In genomic region chr4:184939978-184940377, GRCh38 we compare ENCODE assay signal across 25 cellular contexts.
"Had no signal": no experiment of that assay in that cellular context is flagged by ENCODE, and none has a peak within 500 bp of the region (broad histone marks: within the 10 kb centered on the region; RNA-seq: fewer than 3 reads in every experiment).

No MANE protein-coding gene starts in this region.

- H3K27ac ChIP-seq: body of pancreas, colonic mucosa, esophagus muscularis mucosa, foreskin keratinocyte, gastroesophageal sphincter, heart right ventricle had no signal

- H3K27me3 ChIP-seq: body of pancreas, colonic mucosa, gastroesophageal sphincter had no signal

- H3K36me3 ChIP-seq: colonic mucosa, esophagus muscularis mucosa, gastroesophageal sphincter, heart right ventricle had no signal

- H3K4me3 ChIP-seq: body of pancreas, colonic mucosa, esophagus muscularis mucosa, gastroesophageal sphincter, heart right ventricle had no signal

- ATAC-seq: activated CD4-positive, CD25-positive, alpha-beta regulatory T cell treated with anti-CD3 and anti-CD28 coated beads, Interleukin-2, amount 50 U/mL, for 24 hours; activated CD8-positive, alpha-beta T cell treated with anti-CD3 and anti-CD28 coated beads for 36 hours; activated T-cell treated with anti-CD3 and anti-CD28 coated beads, Interleukin-2, amount 50 U/mL, for 4 hours; activated T-helper 17 cell treated with anti-CD3 and anti-CD28 coated beads, Interleukin-2, amount 50 U/mL, for 72 hours; body of pancreas; foreskin keratinocyte; gastroesophageal sphincter; heart right ventricle had no signal

- DNase-seq: activated B cell treated with CpG ODN at 0.5 μM for 24 hours; activated CD4-positive, alpha-beta T cell treated with anti-CD3 and anti-CD28 coated beads for 48 hours; activated CD4-positive, alpha-beta T cell treated with anti-CD3 and anti-CD28 coated beads, Interleukin-2, amount 50 U/mL, for 1 hour; activated CD4-positive, alpha-beta T cell treated with anti-CD3 and anti-CD28 coated beads, Interleukin-2, amount 50 U/mL, for 48 hours; activated CD8-positive, alpha-beta memory T cell treated with anti-CD3 and anti-CD28 coated beads for 24 hours; activated CD8-positive, alpha-beta T cell treated with anti-CD3 and anti-CD28 coated beads for 36 hours; activated effector memory CD4-positive, alpha-beta T cell treated with Interleukin-2 at 50 U/mL for 16 hours; activated gamma-delta T cell treated with Interleukin-2 at 50 U/mL for 16 hours; activated naive CD4-positive, alpha-beta T cell treated with anti-CD3 and anti-CD28 coated beads, Interleukin-2, amount 50 U/mL, for 16 hours; activated naive CD4-positive, alpha-beta T cell treated with Interleukin-2 at 50 U/mL for 16 hours; activated T-cell treated with anti-CD3 and anti-CD28 coated beads, Interleukin-2, amount 50 U/mL, for 4 hours; amygdala; aorta; body of pancreas; caudate nucleus; cerebellar nuclear complex; effector CD8-positive, alpha-beta T cell; foreskin keratinocyte; heart right ventricle; T-helper 2 cell had no signal

- H3K9me3 ChIP-seq: body of pancreas, colonic mucosa, esophagus muscularis mucosa, gastroesophageal sphincter had no signal

- H3K4me1 ChIP-seq: colonic mucosa, foreskin keratinocyte had no signal
